In genomic region chr4:77773101-77773500, GRCh38 we compare ENCODE assay signal across 2 cellular contexts.
TF ChIP-seq lines count a peak whose summit lies in the region.

No MANE protein-coding gene starts in this region.

TF ChIP-seq in HepG2, 621 proteins besides CTCF, POLR2A, EP300 and RAD21:
- TF ChIP-seq CEBPB (IDR thresholded peaks at IDR 0.05; ENCODE audit: borderline replicate concordance, low read depth, low read length) (peak; percentile 37; the same call in 1 of the 2 replicates), SMC3 (IDR thresholded peaks at IDR 0.05; ENCODE audit: low read length) (no peak), UBTF (CRISPR knock-in tag; IDR thresholded peaks at IDR 0.05) (no peak)

TF ChIP-seq in HEK293T, 16 proteins besides CTCF, POLR2A, EP300 and RAD21:
- TF ChIP-seq TARDBP (IDR thresholded peaks at IDR 0.05) (no peak), FOXK2 (IDR thresholded peaks at IDR 0.05) (no peak), L3MBTL2 (conservative IDR thresholded peaks at IDR 0.05) (no peak), NFRKB (IDR thresholded peaks at IDR 0.05) (no peak), ELF4 (IDR thresholded peaks at IDR 0.05) (no peak), SP1 (IDR thresholded peaks at IDR 0.05) (no peak), FOXM1 (IDR thresholded peaks at IDR 0.05; ENCODE audit: borderline replicate concordance) (no peak), HDGF (IDR thresholded peaks at IDR 0.05; ENCODE audit: borderline replicate concordance) (no peak), SUZ12 (IDR thresholded peaks at IDR 0.05) (no peak), PKNOX1 (IDR thresholded peaks at IDR 0.05) (no peak)
